1 cellular context compared by ENCODE assay signal in the genomic region with DNA sequence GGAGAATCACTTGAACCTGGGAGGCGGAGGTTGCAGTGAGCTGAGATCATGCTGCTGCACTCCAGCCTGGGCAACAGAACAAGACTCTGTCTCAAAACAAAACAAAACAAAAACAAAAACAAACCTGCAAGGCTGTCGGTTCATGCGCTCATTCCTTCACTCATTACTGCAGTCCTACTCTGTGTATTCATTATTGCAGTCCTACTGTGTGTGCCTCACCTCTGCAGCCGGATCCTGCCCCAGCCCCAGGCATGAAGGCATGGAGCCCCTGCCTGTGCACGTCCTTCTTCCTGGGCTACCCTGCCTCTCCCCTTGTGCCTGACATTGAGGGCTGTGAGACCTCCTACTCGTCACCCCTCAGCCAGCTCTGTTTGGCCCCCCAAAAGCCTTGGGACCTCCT.
A peak's percentile ranks its signal among the peaks of the same experiment; 100 is the strongest.
TF ChIP-seq lines count a peak whose summit lies in the region.

No MANE protein-coding gene starts in this region.

TF ChIP-seq in HepG2, 621 proteins besides CTCF, POLR2A, EP300 and RAD21:
- TF ChIP-seq EZH2 (conservative IDR thresholded peaks at IDR 0.05; ENCODE audit: low read depth, low read length): no peak
- TF ChIP-seq ZKSCAN1 (IDR thresholded peaks at IDR 0.05; ENCODE audit: low read length): peak; percentile 74
